In genomic region chr12:92612611-92613010, GRCh38 we compare ENCODE assay signal across 20 cellular contexts.
DNase-seq lines count a peak whose midpoint lies in the region; ATAC-seq, FAIRE-seq and TF ChIP-seq lines count a peak whose summit lies in the region.
"Had no signal": no experiment of that assay in that cellular context is flagged by ENCODE, and none has a peak within 500 bp of the region (broad histone marks: within the 10 kb centered on the region; RNA-seq: fewer than 3 reads in every experiment).

No MANE protein-coding gene starts in this region.

- no peak overlapping the region for H2AFZ ChIP-seq in GM12878 (ENCODE audit: control insufficient read depth, low read depth, low read length)

- WGBS in GM12878 (ENCODE audit: insufficient coverage, insufficient replicate concordance, low lambda C conversion rate, missing lambda C conversion rate) = 63% methylated on average over 2 of the region's 2 CpGs
- WGBS in endodermal cell (ENCODE audit: insufficient coverage in 1 of 2, insufficient read length in 1 of 2), 2 experiments = 98 to 100% methylated on average over 1 to 2 of the region's 2 CpGs

- H3K4me3 ChIP-seq in GM12878 (no peak overlapping the region), endodermal cell (ENCODE audit: low read length) (no peak overlapping the region)

- H3K36me3 ChIP-seq in GM12878 (ENCODE audit: control insufficient read depth in 2 of 2, insufficient read depth in 2 of 2, low read length in 1 of 2) = no peaks in the 10 kb centered on the region
- H3K36me3 ChIP-seq in endodermal cell (ENCODE audit: control insufficient read depth, insufficient read depth, low read length) = no peaks in the 10 kb centered on the region

- peaks cover 1% of the 10 kb centered on the region for H3K36me3 Mint-ChIP-seq in activated naive CD4-positive, alpha-beta T cell treated with anti-CD3 and anti-CD28 coated beads, Interleukin-2, amount 50 U/mL, for 24 hours
- H3K36me3 Mint-ChIP-seq in stimulated activated effector memory CD8-positive, alpha-beta T cell treated with anti-CD3 and anti-CD28 coated beads, Interleukin-12 subunit alpha, Interleukin-12 subunit beta, amount 100 ng/mL, for 72 hours = no peaks in the 10 kb centered on the region
- H3K36me3 Mint-ChIP-seq in endodermal cell (ENCODE audit: low read depth) = no peaks in the 10 kb centered on the region
- H3K36me3 Mint-ChIP-seq: IgD-negative memory B cell had no signal

- no peak for TF ChIP-seq POLR2A in GM12878 (IDR thresholded peaks at IDR 0.05; ENCODE audit: low read depth, low read length)

- H3K9me3 ChIP-seq in GM12878 (replicated peaks; ENCODE audit: control insufficient read depth, insufficient read depth, low read length) = no peaks in the 10 kb centered on the region; the same call in 2 of the 3 replicates
- H3K9me3 ChIP-seq in endodermal cell (ENCODE audit: control insufficient read depth, low read length) = no peaks in the 10 kb centered on the region

- H3K27ac ChIP-seq in GM12878 (ENCODE audit: control insufficient read depth, insufficient read depth) (no peak overlapping the region), endodermal cell (ENCODE audit: low read depth, low read length) (no peak overlapping the region)
- H3K27ac ChIP-seq: C4-2B had no signal

- H3K27me3 ChIP-seq in GM12878 (replicated peaks in 1 of 2; ENCODE audit: control insufficient read depth in 2 of 2, insufficient read depth in 2 of 2, low read length in 1 of 2) (no peaks in the 10 kb centered on the region), endodermal cell (ENCODE audit: control insufficient read depth, insufficient read depth, low read length, poor library complexity, severe bottlenecking) (no peaks in the 10 kb centered on the region)

- no peak overlapping the region for H3K9ac ChIP-seq in GM12878 (ENCODE audit: control insufficient read depth, insufficient read depth, low read length)
- H3K9ac ChIP-seq in endodermal cell (ENCODE audit: extremely low read depth, low read length, poor library complexity, severe bottlenecking) = no peak overlapping the region

- SMC1A ChIA-PET in GM12878 (lab: Charles Lee; ENCODE audit: uncharacterized antibody, unreplicated experiment) = interaction anchor here (0.6 to 1.2 kb wide), 4 partner anchors 11 to 801 kb away, joined by 3 read pairs; no protein-coding TSS in a partner anchor

- intact Hi-C loops in GM12878 (cut with micrococcal nuclease; ENCODE audit: unreplicated experiment) = no loop called here

- H3K4me1 ChIP-seq in GM12878 (ENCODE audit: control insufficient read depth, insufficient read depth, low read length) (no peaks in the 10 kb centered on the region), endodermal cell (ENCODE audit: control insufficient read depth, insufficient read depth, low read length) (no peaks in the 10 kb centered on the region)

- H3K27me3 Mint-ChIP-seq in activated naive CD4-positive, alpha-beta T cell treated with anti-CD3 and anti-CD28 coated beads, Interleukin-2, amount 50 U/mL, for 24 hours = no peaks in the 10 kb centered on the region
- no peaks in the 10 kb centered on the region for H3K27me3 Mint-ChIP-seq in endodermal cell (ENCODE audit: insufficient read depth)
- H3K27me3 Mint-ChIP-seq: IgD-negative memory B cell had no signal

- TF ChIP-seq CTCF in GM12878 (IDR thresholded peaks at IDR 0.05 in 2 of 3, conservative IDR thresholded peaks at IDR 0.05 in 1 of 3; ENCODE audit: control insufficient read depth in 2 of 3, extremely low read depth in 1 of 3, insufficient read depth in 1 of 3, low read depth in 3 of 3, low read length in 3 of 3) (no peak), endodermal cell (conservative IDR thresholded peaks at IDR 0.05) (no peak)

- no peak for TF ChIP-seq EP300 in GM12878 (IDR thresholded peaks at IDR 0.05; ENCODE audit: borderline replicate concordance in 1 of 2, control insufficient read depth in 1 of 2, low read depth in 2 of 2, low read length in 2 of 2)

- RAD21 ChIA-PET in GM12878 (lab: Charles Lee; ENCODE audit: unreplicated experiment) = no interaction called here

- peak; percentile 81 for ATAC-seq in HG02610 (IDR thresholded peaks at IDR 0.05; ENCODE audit: unreplicated experiment)
- peak; percentile 44 for ATAC-seq in GM12878
- ATAC-seq in stimulated activated effector memory CD8-positive, alpha-beta T cell treated with anti-CD3 and anti-CD28 coated beads, Interleukin-12 subunit alpha, Interleukin-12 subunit beta, amount 100 ng/mL, for 72 hours = peak; percentile 95
- ATAC-seq: Right ventricle myocardium inferior had no signal

- FAIRE-seq in GM12878 (lab: Jason Lieb, UNC) = no peak

- H3K79me2 ChIP-seq in GM12878 (ENCODE audit: control insufficient read depth, insufficient read depth, low read length) = no peaks in the 10 kb centered on the region

- peak overlapping the region; percentile 12 for H3K27ac Mint-ChIP-seq in activated naive CD4-positive, alpha-beta T cell treated with anti-CD3 and anti-CD28 coated beads, Interleukin-2, amount 50 U/mL, for 24 hours
- H3K27ac Mint-ChIP-seq in stimulated activated effector memory CD8-positive, alpha-beta T cell treated with anti-CD3 and anti-CD28 coated beads, Interleukin-12 subunit alpha, Interleukin-12 subunit beta, amount 100 ng/mL, for 72 hours = peak overlapping the region; percentile 18
- no peak overlapping the region for H3K27ac Mint-ChIP-seq in endodermal cell
- H3K27ac Mint-ChIP-seq: IgD-negative memory B cell had no signal

- no peaks in the 10 kb centered on the region for H3K9me3 Mint-ChIP-seq in activated naive CD4-positive, alpha-beta T cell treated with anti-CD3 and anti-CD28 coated beads, Interleukin-2, amount 50 U/mL, for 24 hours
- peaks cover 2% of the 10 kb centered on the region for H3K9me3 Mint-ChIP-seq in stimulated activated effector memory CD8-positive, alpha-beta T cell treated with anti-CD3 and anti-CD28 coated beads, Interleukin-12 subunit alpha, Interleukin-12 subunit beta, amount 100 ng/mL, for 72 hours
- no peaks in the 10 kb centered on the region for H3K9me3 Mint-ChIP-seq in endodermal cell
- H3K9me3 Mint-ChIP-seq: IgD-negative memory B cell had no signal

- no peak overlapping the region for H3K4me2 ChIP-seq in GM12878 (ENCODE audit: control insufficient read depth, insufficient read depth)

- H3K4me1 Mint-ChIP-seq in activated naive CD4-positive, alpha-beta T cell treated with anti-CD3 and anti-CD28 coated beads, Interleukin-2, amount 50 U/mL, for 24 hours = peaks cover 31% of the 10 kb centered on the region
- H3K4me1 Mint-ChIP-seq in stimulated activated effector memory CD8-positive, alpha-beta T cell treated with anti-CD3 and anti-CD28 coated beads, Interleukin-12 subunit alpha, Interleukin-12 subunit beta, amount 100 ng/mL, for 72 hours = peaks cover 22% of the 10 kb centered on the region
- H3K4me1 Mint-ChIP-seq in endodermal cell = peaks cover 3% of the 10 kb centered on the region

- H4K20me1 ChIP-seq in GM12878 (ENCODE audit: control insufficient read depth, insufficient read depth) = no peaks in the 10 kb centered on the region

- POLR2A ChIA-PET in GM12878 (lab: Charles Lee) = interaction anchor here (0.6 kb wide), 1 partner anchor 239 kb away, joined by 3 read pairs; no protein-coding TSS in a partner anchor

- in situ Hi-C loops in GM12878 (cut with MboI) = no loop called here

- CTCF ChIA-PET in GM12878 (lab: Yijun Ruan, JAX) = interaction anchor here (1.0 kb wide), 1 partner anchor 37 kb away, joined by 4 read pairs; no protein-coding TSS in a partner anchor

- no TSS peak for BruUV-seq in GM12878 (replicated peaks; lab: Mats Ljungman, UMichigan)

- TF ChIP-seq RAD21 in GM12878 (IDR thresholded peaks at IDR 0.05; ENCODE audit: insufficient read depth, low read depth, low read length) = no peak

- DNase-seq in activated naive CD4-positive, alpha-beta T cell (lab: John Stamatoyannopoulos, UW) = no peak
- DNase-seq in GM12878 (ENCODE audit: low read depth, low spot score) (no peak), endodermal cell (no peak), ureter (ENCODE audit: low spot score) (no peak), GM19238 (ENCODE audit: insufficient read length, low spot score) (no peak)
- peak in 1 of 2 donors; percentile 51 for DNase-seq in stimulated activated effector memory CD8-positive, alpha-beta T cell treated with anti-CD3 and anti-CD28 coated beads, Interleukin-12 subunit alpha, Interleukin-12 subunit beta, amount 100 ng/mL, for 72 hours (ENCODE audit: low spot score in 2 of 2)
- DNase-seq: DND-41, GDM1, HCEC 1CT, Kasumi-1, NCI-H1105, NCI-H1694 treated with DMSO at 0.1 percent for 48 hours, NCI-H2107, NCI-H2227 treated with DMSO at 0.1 percent for 48 hours, NCI-H524 had no signal

- H3K4me3 Mint-ChIP-seq in activated naive CD4-positive, alpha-beta T cell treated with anti-CD3 and anti-CD28 coated beads, Interleukin-2, amount 50 U/mL, for 24 hours = no peak overlapping the region
- no peak overlapping the region for H3K4me3 Mint-ChIP-seq in stimulated activated effector memory CD8-positive, alpha-beta T cell treated with anti-CD3 and anti-CD28 coated beads, Interleukin-12 subunit alpha, Interleukin-12 subunit beta, amount 100 ng/mL, for 72 hours
- H3K4me3 Mint-ChIP-seq in endodermal cell = no peak overlapping the region
- H3K4me3 Mint-ChIP-seq: IgD-negative memory B cell had no signal

TF ChIP-seq in GM12878, 131 proteins besides CTCF, POLR2A, EP300 and RAD21 (continues in another document):
- TF ChIP-seq, protein P1, sequence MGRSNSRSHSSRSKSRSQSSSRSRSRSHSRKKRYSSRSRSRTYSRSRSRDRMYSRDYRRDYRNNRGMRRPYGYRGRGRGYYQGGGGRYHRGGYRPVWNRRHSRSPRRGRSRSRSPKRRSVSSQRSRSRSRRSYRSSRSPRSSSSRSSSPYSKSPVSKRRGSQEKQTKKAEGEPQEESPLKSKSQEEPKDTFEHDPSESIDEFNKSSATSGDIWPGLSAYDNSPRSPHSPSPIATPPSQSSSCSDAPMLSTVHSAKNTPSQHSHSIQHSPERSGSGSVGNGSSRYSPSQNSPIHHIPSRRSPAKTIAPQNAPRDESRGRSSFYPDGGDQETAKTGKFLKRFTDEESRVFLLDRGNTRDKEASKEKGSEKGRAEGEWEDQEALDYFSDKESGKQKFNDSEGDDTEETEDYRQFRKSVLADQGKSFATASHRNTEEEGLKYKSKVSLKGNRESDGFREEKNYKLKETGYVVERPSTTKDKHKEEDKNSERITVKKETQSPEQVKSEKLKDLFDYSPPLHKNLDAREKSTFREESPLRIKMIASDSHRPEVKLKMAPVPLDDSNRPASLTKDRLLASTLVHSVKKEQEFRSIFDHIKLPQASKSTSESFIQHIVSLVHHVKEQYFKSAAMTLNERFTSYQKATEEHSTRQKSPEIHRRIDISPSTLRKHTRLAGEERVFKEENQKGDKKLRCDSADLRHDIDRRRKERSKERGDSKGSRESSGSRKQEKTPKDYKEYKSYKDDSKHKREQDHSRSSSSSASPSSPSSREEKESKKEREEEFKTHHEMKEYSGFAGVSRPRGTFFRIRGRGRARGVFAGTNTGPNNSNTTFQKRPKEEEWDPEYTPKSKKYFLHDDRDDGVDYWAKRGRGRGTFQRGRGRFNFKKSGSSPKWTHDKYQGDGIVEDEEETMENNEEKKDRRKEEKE (IDR thresholded peaks at IDR 0.05) = no peak
- TF ChIP-seq CBFB (IDR thresholded peaks at IDR 0.05; ENCODE audit: low read depth) = no peak

Comparison
In these comparisons a context has a peak if more than half of its experiments do, and no peak if none do; other contexts are left out.
1. ATAC-seq: peak in every context shown above with its lines; median percentile 95 in stimulated activated effector memory CD8-positive, alpha-beta T cell treated with anti-CD3 and anti-CD28 coated beads, Interleukin-12 subunit alpha, Interleukin-12 subunit beta, amount 100 ng/mL, for 72 hours; 81 in HG02610; 44 in GM12878.